In the genomic region with DNA sequence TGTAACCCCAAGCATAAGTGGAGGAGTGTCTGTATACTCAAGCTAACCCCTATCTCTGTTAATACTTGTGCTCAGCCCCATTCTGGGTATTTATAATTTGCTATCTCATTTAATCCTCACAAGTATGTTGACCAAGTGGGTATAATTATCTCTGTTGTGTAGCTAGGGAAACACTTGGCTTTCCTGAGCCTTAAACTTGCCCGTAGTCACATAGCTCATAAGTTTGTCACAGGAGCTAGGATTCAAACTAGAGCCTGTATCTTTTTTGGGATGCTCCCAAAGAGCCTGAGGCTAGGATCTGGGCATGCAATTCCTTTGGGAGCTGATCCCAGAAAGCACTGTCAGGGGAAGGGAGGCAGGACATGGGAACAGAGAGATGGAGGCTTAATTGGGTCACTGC, we compare ENCODE assay signal across 20 cellular contexts.
"Had no signal": no experiment of that assay in that cellular context is flagged by ENCODE, and none has a peak within 500 bp of the region (broad histone marks: within the 10 kb centered on the region; RNA-seq: fewer than 3 reads in every experiment).

No MANE protein-coding gene starts in this region.

- H3K27me3 Mint-ChIP-seq: natural killer cell treated with Interleukin-12 subunit alpha and Interleukin-12 subunit beta and Interleukin-15 and Interleukin-18, amount 100 ng/mL, for 72 hours; type B pancreatic cell had no signal

- H3K4me2 ChIP-seq: hepatocyte, neural progenitor cell had no signal

- H3K4me1 ChIP-seq: foreskin keratinocyte, suprapubic skin, thyroid gland, uterus had no signal

- H3K4me3 Mint-ChIP-seq: natural killer cell treated with Interleukin-12 subunit alpha and Interleukin-12 subunit beta and Interleukin-15 and Interleukin-18, amount 100 ng/mL, for 72 hours; neural progenitor cell; stimulated activated effector memory CD8-positive, alpha-beta T cell treated with anti-CD3 and anti-CD28 coated beads, Interleukin-12 subunit alpha, Interleukin-12 subunit beta, amount 100 ng/mL, for 72 hours; type B pancreatic cell had no signal

- H3K27ac ChIP-seq: foreskin keratinocyte, hepatocyte, neural progenitor cell, ovary, suprapubic skin, thyroid gland, uterus had no signal

- H3K27me3 ChIP-seq: esophagus squamous epithelium, foreskin keratinocyte, hepatocyte, neural progenitor cell, ovary, suprapubic skin, thyroid gland, uterus had no signal

- DNase-seq: effector memory CD4-positive, alpha-beta T cell; esophagus squamous epithelium; foreskin keratinocyte; kidney; left cardiac atrium; mucosa of descending colon; nucleus accumbens; ovary; right cardiac atrium; stimulated activated CD4-positive, alpha-beta T cell treated with anti-CD3 and anti-CD28 coated beads, Interleukin-4, amount 100 ng/mL, for 1 hour; stimulated activated CD8-positive, alpha-beta memory T cell treated with anti-CD3 and anti-CD28 coated beads, Interleukin-4, amount 100 ng/mL, for 48 hours; stimulated activated naive CD8-positive, alpha-beta T cell treated with anti-CD3 and anti-CD28 coated beads, Interleukin-15, Interleukin-2, amounts not matched to agents 100 U/mL and 50 U/mL, for 24 hours; thyroid gland; uterus had no signal

- H3K4me3 ChIP-seq: esophagus squamous epithelium, hepatocyte, mucosa of descending colon, neural progenitor cell, ovary, suprapubic skin, thyroid gland, uterus had no signal

- H3K9ac ChIP-seq: neural progenitor cell had no signal

- ATAC-seq: foreskin keratinocyte; left cardiac atrium; mucosa of descending colon; natural killer cell treated with Interleukin-12 subunit alpha and Interleukin-12 subunit beta and Interleukin-15 and Interleukin-18, amount 100 ng/mL, for 72 hours; right cardiac atrium; stimulated activated effector memory CD8-positive, alpha-beta T cell treated with anti-CD3 and anti-CD28 coated beads, Interleukin-12 subunit alpha, Interleukin-12 subunit beta, amount 100 ng/mL, for 72 hours; stimulated activated naive CD8-positive, alpha-beta T cell treated with anti-CD3 and anti-CD28 coated beads, Interleukin-15, Interleukin-2, amounts not matched to agents 100 U/mL and 50 U/mL, for 24 hours had no signal

- FAIRE-seq: kidney had no signal

- H3K36me3 ChIP-seq: esophagus squamous epithelium, neural progenitor cell, ovary, suprapubic skin, thyroid gland, uterus had no signal

- H3K27ac Mint-ChIP-seq: natural killer cell treated with Interleukin-12 subunit alpha and Interleukin-12 subunit beta and Interleukin-15 and Interleukin-18, amount 100 ng/mL, for 72 hours; stimulated activated effector memory CD8-positive, alpha-beta T cell treated with anti-CD3 and anti-CD28 coated beads, Interleukin-12 subunit alpha, Interleukin-12 subunit beta, amount 100 ng/mL, for 72 hours; type B pancreatic cell had no signal

- H2AFZ ChIP-seq: hepatocyte, neural progenitor cell had no signal

- H3K79me2 ChIP-seq: hepatocyte had no signal

- H3K9me3 Mint-ChIP-seq: type B pancreatic cell had no signal

- H3K36me3 Mint-ChIP-seq: natural killer cell treated with Interleukin-12 subunit alpha and Interleukin-12 subunit beta and Interleukin-15 and Interleukin-18, amount 100 ng/mL, for 72 hours; stimulated activated effector memory CD8-positive, alpha-beta T cell treated with anti-CD3 and anti-CD28 coated beads, Interleukin-12 subunit alpha, Interleukin-12 subunit beta, amount 100 ng/mL, for 72 hours had no signal

- H3K9me3 ChIP-seq: esophagus squamous epithelium, ovary, suprapubic skin, thyroid gland, uterus had no signal

- H3K4me1 Mint-ChIP-seq: stimulated activated effector memory CD8-positive, alpha-beta T cell treated with anti-CD3 and anti-CD28 coated beads, Interleukin-12 subunit alpha, Interleukin-12 subunit beta, amount 100 ng/mL, for 72 hours had no signal
